In genomic region chr4:94415448-94415847, GRCh38 we compare ENCODE assay signal across 34 cellular contexts.
"Had no signal": no experiment of that assay in that cellular context is flagged by ENCODE, and none has a peak within 500 bp of the region (broad histone marks: within the 10 kb centered on the region; RNA-seq: fewer than 3 reads in every experiment).

No MANE protein-coding gene starts in this region.

- H3K9me3 ChIP-seq: MG63 had no signal

- H3K9ac ChIP-seq: KMS-11 had no signal

- H3K27ac ChIP-seq: KMS-11 had no signal

- H3K36me3 ChIP-seq: MG63 had no signal

- H3K27me3 ChIP-seq: MG63 had no signal

- H3K4me3 ChIP-seq: MG63 had no signal

- DNase-seq: Karpas-422, Kasumi-1, KG1, MG63, MM.1S, MV-4-11, NCI-H1048, NCI-H1092, NCI-H1092 treated with DMSO at 0.1 percent for 48 hours, NCI-H1105, NCI-H1105 treated with DMSO at 0.1 percent for 48 hours, NCI-H1417 treated with DMSO at 0.1 percent for 48 hours, NCI-H1436, NCI-H1436 treated with DMSO at 0.1 percent for 48 hours, NCI-H146, NCI-H1694, NCI-H1694 treated with DMSO at 0.1 percent for 48 hours, NCI-H187, NCI-H187 treated with DMSO at 0.1 percent for 48 hours, NCI-H1930, NCI-H2029, NCI-H2029 treated with DMSO at 0.1 percent for 48 hours, NCI-H2081, NCI-H2081 treated with DMSO at 0.1 percent for 48 hours, NCI-H2107, NCI-H2171, NCI-H2171 treated with DMSO at 0.1 percent for 48 hours, NCI-H2227 treated with DMSO at 0.1 percent for 48 hours, NCI-H226, NCI-H345, NCI-H446, NCI-H446 treated with DMSO at 0.1 percent for 48 hours, NCI-H510A had no signal

- H3K4me2 ChIP-seq: KMS-11 had no signal
